1 cellular context compared by ENCODE assay signal in genomic region chr9:137388589-137389427, GRCh38.
TF ChIP-seq lines count a peak whose summit lies in the region.

No MANE protein-coding gene starts in this region.

TF ChIP-seq in K562, 482 proteins besides CTCF, POLR2A, EP300 and RAD21:
- TF ChIP-seq AFF1 (IDR thresholded peaks at IDR 0.05; ENCODE audit: low read depth in 1 of 2, partially characterized antibody in 2 of 2) (no peak), ZBTB7A (IDR thresholded peaks at IDR 0.05; ENCODE audit: borderline replicate concordance, control insufficient read depth, low read depth, low read length) (peak; percentile 34; the same call in 1 of the 2 replicates), ZFX (CRISPR knock-in tag; IDR thresholded peaks at IDR 0.05) (no peak), MBD1 (CRISPR knock-in tag; IDR thresholded peaks at IDR 0.05) (no peak), SFPQ (IDR thresholded peaks at IDR 0.05; ENCODE audit: low read depth, low read length) (no peak), SNAPC5 (CRISPR knock-in tag; IDR thresholded peaks at IDR 0.05) (no peak), EGR1 (conservative IDR thresholded peaks at IDR 0.05) (peak; percentile 45; the same call in 1 of the 2 replicates), PURB (CRISPR knock-in tag; IDR thresholded peaks at IDR 0.05; ENCODE audit: low read depth) (no peak), HMGN3 (IDR thresholded peaks at IDR 0.05; ENCODE audit: borderline replicate concordance, extremely low read depth, insufficient read length, low read depth, low read length) (no peak)
